10 cellular contexts compared by ENCODE assay signal in the genomic region with DNA sequence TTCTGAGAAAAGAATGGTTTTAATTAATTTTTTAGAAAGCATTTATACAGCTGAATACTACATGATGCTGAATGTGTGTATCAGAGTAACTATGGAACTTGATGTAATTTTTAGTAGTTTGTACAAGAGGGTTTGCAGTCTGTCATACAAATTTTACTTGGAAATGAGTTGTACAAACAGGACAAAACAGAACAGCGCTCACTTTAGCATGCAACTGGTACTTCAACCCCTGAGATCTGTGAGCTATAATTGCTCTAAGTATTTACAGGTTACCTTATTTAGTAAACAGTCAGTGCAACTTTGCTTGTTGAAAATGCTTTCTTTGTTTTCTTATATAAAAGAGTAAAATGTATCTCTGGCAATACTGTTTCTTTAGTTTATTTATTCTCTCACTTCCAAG. TPM values are rescaled to one million over a fixed set of nuclear protein-coding genes. Genes with fewer than 3 reads are reported as not detected.
A peak's percentile ranks its signal among the peaks of the same experiment; 100 is the strongest.
DNase-seq lines count a peak whose midpoint lies in the region; ATAC-seq and TF ChIP-seq lines count a peak whose summit lies in the region.
"Had no signal": no experiment of that assay in that cellular context is flagged by ENCODE, and none has a peak within 500 bp of the region (broad histone marks: within the 10 kb centered on the region; RNA-seq: fewer than 3 reads in every experiment).

No MANE protein-coding gene starts in this region.

- no peak for TF ChIP-seq CTCF in AG04449 (IDR thresholded peaks at IDR 0.05; ENCODE audit: insufficient read depth, low read length, missing control alignments)
- TF ChIP-seq CTCF in brain microvascular endothelial cell (IDR thresholded peaks at IDR 0.05; ENCODE audit: low read depth, low read length, missing control alignments): peak; percentile 48

- CTCF ChIA-PET in AG04449 (lab: Yijun Ruan, JAX): interaction anchor here (0.7 to 7.1 kb wide), 12 partner anchors 7 to 318 kb away, joined by 3 to 65 read pairs (median 4); a partner anchor contains a TSS

- peaks cover 15% of the 10 kb centered on the region for H3K4me1 ChIP-seq in HUES48 (ENCODE audit: control insufficient read depth, insufficient read depth, low read length)

- peak overlapping the region; percentile 63 for H3K4me3 ChIP-seq in AG04449 (ENCODE audit: low read depth, low read length)
- H3K4me3 ChIP-seq in HUES48 (ENCODE audit: low read depth, low read length): peak overlapping the region; percentile 1; the same call in 1 of the 2 replicates
- H3K4me3 ChIP-seq in brain microvascular endothelial cell (ENCODE audit: low read depth, low read length): peak overlapping the region; percentile 46

- ATAC-seq in GM18909 (IDR thresholded peaks at IDR 0.05; ENCODE audit: poor library complexity, unreplicated experiment): no peak

- no peaks in the 10 kb centered on the region for H3K9me3 ChIP-seq in HUES48 (ENCODE audit: control insufficient read depth, insufficient read depth, low read length)

- in situ Hi-C loops in brain microvascular endothelial cell (cut with HindIII; ENCODE audit: low pct_ligation_motif_present, low sequenced_read_pairs): no loop called here

- peak overlapping the region; percentile 76 for H3K27ac ChIP-seq in HUES48 (ENCODE audit: low read depth, low read length)
- no peak overlapping the region for H3K27ac ChIP-seq in brain microvascular endothelial cell

- no peak overlapping the region for H3K9ac ChIP-seq in HUES48 (ENCODE audit: low read depth, low read length)

- H3K27me3 ChIP-seq in HUES48 (ENCODE audit: control insufficient read depth, insufficient read depth, low read length): no peaks in the 10 kb centered on the region
- no peaks in the 10 kb centered on the region for H3K27me3 ChIP-seq in brain microvascular endothelial cell (replicated peaks)

- DNase-seq in AG04449 (ENCODE audit: low read depth, low spot score): no peak
- no peak for DNase-seq in brain microvascular endothelial cell
- peak; percentile 69 for DNase-seq in left kidney (ENCODE audit: low read depth, low spot score)
- no peak for DNase-seq in midbrain (lab: John Stamatoyannopoulos, UW)
- no peak for DNase-seq in posterior vena cava (ENCODE audit: low spot score)
- DNase-seq in activated CD4-positive, alpha-beta T cell treated with anti-CD3 and anti-CD28 coated beads, Interleukin-2, amount 50 U/mL, for 1 hour: no peak
- DNase-seq: CD4-positive, alpha-beta memory T cell; T1000 had no signal

- intact Hi-C loops in posterior vena cava (cut with DNase I): loop anchor here (10.0 kb wide), 2 partner anchors 304 to 314 kb away; a partner anchor contains a TSS

- no peaks in the 10 kb centered on the region for H3K36me3 ChIP-seq in HUES48 (ENCODE audit: control insufficient read depth, insufficient read depth, low read length)
- no peaks in the 10 kb centered on the region for H3K36me3 ChIP-seq in brain microvascular endothelial cell (replicated peaks)

- POLR2A ChIA-PET in AG04449 (lab: Yijun Ruan, JAX): no interaction called here

RNA-seq across cellular contexts. Expression of a gene that starts 0.7 kb away (rescaled TPM):
- 1 to 10 TPM; 3.6 to 8.2 TPM for total RNA-seq in posterior vena cava
- total RNA-seq: CD4-positive, alpha-beta memory T cell had no signal

Comparison
In these comparisons a context has a peak if more than half of its experiments do, and no peak if none do; other contexts are left out.
1. H3K4me3 ChIP-seq: peak in every context shown above with its lines; median percentile 63 in AG04449; 46 in brain microvascular endothelial cell; 1 in HUES48.